Comparison of ENCODE assay signal across 22 cellular contexts in genomic region chr2:11832531-11832930, GRCh38.
A peak's percentile ranks its signal among the peaks of the same experiment; 100 is the strongest.
DNase-seq lines count a peak whose midpoint lies in the region; ATAC-seq and TF ChIP-seq lines count a peak whose summit lies in the region.
"Had no signal": no experiment of that assay in that cellular context is flagged by ENCODE, and none has a peak within 500 bp of the region (broad histone marks: within the 10 kb centered on the region; RNA-seq: fewer than 3 reads in every experiment).

No MANE protein-coding gene starts in this region.

- no peaks in the 10 kb centered on the region for H3K79me1 ChIP-seq in mesenchymal stem cell (replicated peaks; ENCODE audit: low read length, poor library complexity, severe bottlenecking)

- H3K4me3 ChIP-seq in Panc1 (ENCODE audit: low read depth in 2 of 2, low read length in 2 of 2): no peak overlapping the region
- H3K4me3 ChIP-seq in mesenchymal stem cell (ENCODE audit: insufficient read depth in 1 of 2, low read depth in 1 of 2, low read length in 2 of 2): no peak overlapping the region
- H3K4me3 ChIP-seq: SJCRH30 had no signal

- H3K14ac ChIP-seq in mesenchymal stem cell (ENCODE audit: low read length in 2 of 2): no peak overlapping the region

- peaks cover 22% of the 10 kb centered on the region for H3K4me1 ChIP-seq in Panc1 (ENCODE audit: control insufficient read depth, insufficient read depth, low read length)
- H3K4me1 ChIP-seq in mesenchymal stem cell (ENCODE audit: control insufficient read depth, insufficient read depth, low read depth, low read length): peaks cover 12% of the 10 kb centered on the region

- no peak overlapping the region for H2BK15ac ChIP-seq in mesenchymal stem cell (ENCODE audit: low read depth, poor library complexity, severe bottlenecking)

- H4K8ac ChIP-seq in mesenchymal stem cell (ENCODE audit: low read length): peak overlapping the region; percentile 72

- H3K9me3 Mint-ChIP-seq in HFFc6: peaks cover 14% of the 10 kb centered on the region
- H3K9me3 Mint-ChIP-seq in activated naive CD4-positive, alpha-beta T cell treated with anti-CD3 and anti-CD28 coated beads for 36 hours: peaks cover 13% of the 10 kb centered on the region

- peak overlapping the region; percentile 98 for H3K27ac ChIP-seq in Panc1 (ENCODE audit: low read length)
- no peak overlapping the region for H3K27ac ChIP-seq in mesenchymal stem cell (ENCODE audit: low read length, poor library complexity, severe bottlenecking)
- H3K27ac ChIP-seq: KMS-11, SJCRH30 had no signal

- no peak overlapping the region for H3K4me3 Mint-ChIP-seq in HFFc6
- no peak overlapping the region for H3K4me3 Mint-ChIP-seq in activated naive CD4-positive, alpha-beta T cell treated with anti-CD3 and anti-CD28 coated beads for 36 hours
- H3K4me3 Mint-ChIP-seq: CD8-positive, alpha-beta memory T cell; T-helper 1 cell treated with Interleukin-12 subunit alpha and Interleukin-12 subunit beta and Interleukin-4 antibody, amounts not matched to agents 30 μg/mL and 1 μg/mL, for 36 hours had no signal

- no peak overlapping the region for H3K4me2 ChIP-seq in mesenchymal stem cell (ENCODE audit: low read length, poor library complexity, severe bottlenecking)
- H3K4me2 ChIP-seq: KMS-11 had no signal

- H3K9me3 ChIP-seq in Panc1 (ENCODE audit: control insufficient read depth, insufficient read depth, low read depth, low read length) (no peaks in the 10 kb centered on the region), mesenchymal stem cell (ENCODE audit: control insufficient read depth, low read length) (peaks cover 8% of the 10 kb centered on the region)
- H3K9me3 ChIP-seq: SJCRH30 had no signal

- no peaks in the 10 kb centered on the region for H3K27me3 ChIP-seq in Panc1 (ENCODE audit: control insufficient read depth, insufficient read depth, low read length)
- H3K27me3 ChIP-seq in mesenchymal stem cell (ENCODE audit: control insufficient read depth in 1 of 2, insufficient read depth in 1 of 2, low read length in 2 of 2): no peaks in the 10 kb centered on the region
- H3K27me3 ChIP-seq: SJCRH30 had no signal

- H3K23ac ChIP-seq in mesenchymal stem cell (ENCODE audit: low read length in 2 of 2): no peak overlapping the region

- intact Hi-C loops in Panc1 (cut with micrococcal nuclease; ENCODE audit: unreplicated experiment): loop anchor here (5.0 to 10.0 kb wide), 2 partner anchors 482 to 1100 kb away; no protein-coding TSS in a partner anchor
- intact Hi-C loops in activated naive CD4-positive, alpha-beta T cell treated with anti-CD3 and anti-CD28 coated beads for 36 hours (cut with micrococcal nuclease): loop anchor here (5.0 kb wide), 2 partner anchors 275 to 600 kb away; no protein-coding TSS in a partner anchor

- ATAC-seq in Panc1 (no peak), GM21526 (IDR thresholded peaks at IDR 0.05; ENCODE audit: low FRiP score, unreplicated experiment) (no peak), GM21619 (IDR thresholded peaks at IDR 0.05; ENCODE audit: unreplicated experiment) (no peak)
- ATAC-seq: PC-3 had no signal

- TF ChIP-seq CTCF in HFFc6 (IDR thresholded peaks at IDR 0.05) (no peak), Panc1 (IDR thresholded peaks at IDR 0.05) (no peak)

- CTCF ChIA-PET in Panc1 (lab: Charles Lee): interaction anchor here (0.6 kb wide), 1 partner anchor 248 kb away, joined by 4 read pairs; no protein-coding TSS in a partner anchor
- CTCF ChIA-PET in activated naive CD4-positive, alpha-beta T cell treated with anti-CD3 and anti-CD28 coated beads for 36 hours (lab: Charles Lee): interaction anchor here (1.0 kb wide), 1 partner anchor 30 kb away, joined by 3 read pairs; no protein-coding TSS in a partner anchor

- no peak overlapping the region for H3K9ac ChIP-seq in mesenchymal stem cell (ENCODE audit: low read length)
- H3K9ac ChIP-seq: KMS-11 had no signal

- peak overlapping the region; percentile 16 to 30 for H3K4ac ChIP-seq in mesenchymal stem cell (ENCODE audit: low read depth in 1 of 2, low read length in 2 of 2)

- H3K18ac ChIP-seq in mesenchymal stem cell (ENCODE audit: low read depth in 1 of 2, low read length in 2 of 2): peak overlapping the region; percentile 25 to 61

- peak overlapping the region; percentile 5 for H4K91ac ChIP-seq in mesenchymal stem cell (ENCODE audit: low read length)

- no peak overlapping the region for H2AFZ ChIP-seq in mesenchymal stem cell (ENCODE audit: low read depth, low read length)

- peaks cover 11% of the 10 kb centered on the region for H3K36me3 Mint-ChIP-seq in HFFc6 (ENCODE audit: low read depth)
- no peaks in the 10 kb centered on the region for H3K36me3 Mint-ChIP-seq in activated naive CD4-positive, alpha-beta T cell treated with anti-CD3 and anti-CD28 coated beads for 36 hours (ENCODE audit: low read depth)

- no peak overlapping the region for H2BK5ac ChIP-seq in mesenchymal stem cell (ENCODE audit: low read depth, low read length, poor library complexity, severe bottlenecking)

- H3K27ac Mint-ChIP-seq in HFFc6: peak overlapping the region; percentile 88; the same call in 1 of the 2 replicates
- H3K27ac Mint-ChIP-seq in activated naive CD4-positive, alpha-beta T cell treated with anti-CD3 and anti-CD28 coated beads for 36 hours: no peak overlapping the region
- H3K27ac Mint-ChIP-seq: CD8-positive, alpha-beta memory T cell; T-helper 1 cell treated with Interleukin-12 subunit alpha and Interleukin-12 subunit beta and Interleukin-4 antibody, amounts not matched to agents 30 μg/mL and 1 μg/mL, for 36 hours had no signal

- BruUV-seq in Panc1 (replicated peaks; lab: Mats Ljungman, UMichigan): no TSS peak

- peak overlapping the region; percentile 22 to 66 for H2BK12ac ChIP-seq in mesenchymal stem cell (ENCODE audit: low read length in 2 of 2)

- peaks cover 61% of the 10 kb centered on the region for H3K4me1 Mint-ChIP-seq in HFFc6 (ENCODE audit: low read depth)
- H3K4me1 Mint-ChIP-seq in activated naive CD4-positive, alpha-beta T cell treated with anti-CD3 and anti-CD28 coated beads for 36 hours (ENCODE audit: low read depth): peaks cover 37% of the 10 kb centered on the region

- peaks cover 3% of the 10 kb centered on the region for H3K27me3 Mint-ChIP-seq in HFFc6 (ENCODE audit: insufficient read depth)
- H3K27me3 Mint-ChIP-seq in activated naive CD4-positive, alpha-beta T cell treated with anti-CD3 and anti-CD28 coated beads for 36 hours (ENCODE audit: low read depth): peaks cover under 1% of the 10 kb centered on the region

- POLR2A ChIA-PET in Panc1 (lab: Charles Lee): interaction anchor here (0.6 kb wide), 2 partner anchors 9 to 31 kb away, joined by 3 read pairs; no protein-coding TSS in a partner anchor

- 90% methylated on average over 5 of the region's 5 CpGs for WGBS in mesenchymal stem cell

- no peaks in the 10 kb centered on the region for H3K36me3 ChIP-seq in Panc1 (ENCODE audit: control insufficient read depth, insufficient read depth, low read length)
- peaks cover 4 to 8% of the 10 kb centered on the region in 2 experiments for H3K36me3 ChIP-seq in mesenchymal stem cell (ENCODE audit: control insufficient read depth in 1 of 2, insufficient read depth in 2 of 2, low read depth in 1 of 2, low read length in 2 of 2)
- H3K36me3 ChIP-seq: SJCRH30 had no signal

- no peak overlapping the region for H2BK120ac ChIP-seq in mesenchymal stem cell (ENCODE audit: low read depth, low read length)

- peak; percentile 21 to 26 for DNase-seq in NCI-H187 (lab: John Stamatoyannopoulos, UW)
- DNase-seq in NCI-H187 treated with DMSO at 0.1 percent for 48 hours (lab: John Stamatoyannopoulos, UW): no peak
- DNase-seq in HFFc6: no peak
- DNase-seq in Panc1 (ENCODE audit: low read depth, low spot score): no peak
- DNase-seq in mesenchymal stem cell: no peak
- no peak for DNase-seq in activated naive CD4-positive, alpha-beta T cell treated with anti-CD3 and anti-CD28 coated beads for 36 hours
- DNase-seq: C1 segment of cervical spinal cord; CD8-positive, alpha-beta memory T cell; GDM1; HCEC 1CT; NCI-H1092; NCI-H1436 treated with DMSO at 0.1 percent for 48 hours; NCI-H2081; NCI-H2227 treated with DMSO at 0.1 percent for 48 hours; NCI-H524; NCI-H82; PC-3; SJCRH30 had no signal

- no peak overlapping the region for H2AK5ac ChIP-seq in mesenchymal stem cell (ENCODE audit: low read length, severe bottlenecking)

- in situ Hi-C loops in Panc1 (cut with HindIII; ENCODE audit: low pct_unique_long_range_greater_than_20kb, low sequenced_read_pairs): no loop called here

Comparison
In these comparisons a context has a peak if more than half of its experiments do, and no peak if none do; other contexts are left out.
1. DNase-seq: peak in NCI-H187 (2 of 2); none in NCI-H187 treated with DMSO at 0.1 percent for 48 hours (single experiment), HFFc6 (single experiment), Panc1 (single experiment), mesenchymal stem cell (single experiment) and activated naive CD4-positive, alpha-beta T cell treated with anti-CD3 and anti-CD28 coated beads for 36 hours (single experiment).